Comparison of ENCODE assay signal across 1 cellular context in the genomic region with DNA sequence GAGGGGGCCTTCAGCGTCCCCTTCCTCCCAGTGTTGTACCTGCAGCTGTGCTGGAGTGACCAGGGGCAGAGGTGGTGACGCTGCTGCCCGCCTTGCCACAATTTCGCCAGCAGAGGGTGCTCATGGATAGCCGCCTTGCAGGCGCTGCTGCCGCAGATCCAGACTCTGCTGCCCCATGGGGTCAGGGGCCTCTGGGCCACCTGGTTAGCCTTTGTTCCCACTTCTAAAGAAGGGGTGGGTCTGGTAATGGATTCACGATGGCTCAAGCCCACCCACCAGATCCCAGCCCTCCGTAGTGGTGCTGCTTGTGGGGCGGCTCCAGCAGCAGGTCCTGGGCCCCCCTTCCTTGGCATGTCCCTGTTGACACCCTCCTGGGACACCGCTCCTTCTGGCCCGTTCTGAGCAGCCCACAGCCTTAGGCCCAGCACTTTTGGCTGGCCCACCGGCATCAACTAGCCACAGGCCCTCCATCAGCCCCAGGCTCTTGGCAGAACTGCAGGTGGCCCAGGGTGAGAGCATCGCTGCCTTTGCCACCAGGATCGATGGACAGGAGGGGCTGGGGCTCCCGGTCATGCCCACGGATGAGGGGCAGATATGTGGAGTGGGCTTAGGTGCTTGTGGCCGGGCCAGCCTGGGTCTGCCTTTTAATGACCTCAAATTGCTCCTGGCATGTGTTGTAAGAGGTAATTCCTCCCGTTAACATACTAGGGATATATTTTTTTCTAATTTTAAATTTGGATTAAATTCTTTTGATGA.
TF ChIP-seq lines count a peak whose summit lies in the region.

No MANE protein-coding gene starts in this region.

TF ChIP-seq in HEK293, 187 proteins besides CTCF, POLR2A, EP300 and RAD21 (continued from another document):
- peak; percentile 44; the same call in 1 of the 2 replicates for TF ChIP-seq PATZ1 (tag by site-specific recombination; IDR thresholded peaks at IDR 0.05)
- peak; percentile 93 for TF ChIP-seq ZNF654 (tag by site-specific recombination; IDR thresholded peaks at IDR 0.05; ENCODE audit: low read depth)
- peak; percentile 6; the same call in 1 of the 2 replicates for TF ChIP-seq ZIC2 (tag by site-specific recombination; IDR thresholded peaks at IDR 0.05)
